11 cellular contexts compared by ENCODE assay signal in genomic region chr3:5250467-5251195, GRCh38.
DNase-seq lines count a peak whose midpoint lies in the region; ATAC-seq and TF ChIP-seq lines count a peak whose summit lies in the region.
"Had no signal": no experiment of that assay in that cellular context is flagged by ENCODE, and none has a peak within 500 bp of the region (broad histone marks: within the 10 kb centered on the region; RNA-seq: fewer than 3 reads in every experiment).

No MANE protein-coding gene starts in this region.

- H3K9me3 ChIP-seq in SK-N-MC (ENCODE audit: low read depth, low read length) (no peaks in the 10 kb centered on the region), hepatocyte (ENCODE audit: low read depth) (no peaks in the 10 kb centered on the region), stomach smooth muscle (ENCODE audit: control insufficient read depth in 2 of 2, low read length in 2 of 2) (no peaks in the 10 kb centered on the region)

- H3K9ac ChIP-seq in SK-N-MC (ENCODE audit: insufficient read length) = peak overlapping the region; percentile 32
- H3K9ac ChIP-seq in stomach smooth muscle (ENCODE audit: low read length in 2 of 2) = peak overlapping the region in 1 of 2 donors; percentile 55

- H3K27ac ChIP-seq in SK-N-MC (0 out of 2 replicates have a peak overlapping the region, but pooled peaks have one; percentile 9), hepatocyte (no peak overlapping the region), stomach smooth muscle (ENCODE audit: low read length) (no peak overlapping the region)

- H3K9me2 ChIP-seq in hepatocyte (replicated peaks; ENCODE audit: insufficient read depth) = no peaks in the 10 kb centered on the region

- H3K36me3 ChIP-seq in SK-N-MC (ENCODE audit: insufficient read depth, low read length) = no peaks in the 10 kb centered on the region
- H3K36me3 ChIP-seq in hepatocyte (replicated peaks; ENCODE audit: insufficient read depth, low read depth) = no peaks in the 10 kb centered on the region
- H3K36me3 ChIP-seq in stomach smooth muscle (ENCODE audit: control insufficient read depth in 2 of 2, insufficient read depth in 2 of 2, low read length in 2 of 2) = no peaks in the 10 kb centered on the region

- H4K20me1 ChIP-seq in hepatocyte (ENCODE audit: insufficient read depth, poor library complexity, severe bottlenecking) = no peaks in the 10 kb centered on the region

- H2AFZ ChIP-seq in hepatocyte = peak overlapping the region; percentile 36

- no peak for TF ChIP-seq CTCF in hepatocyte (IDR thresholded peaks at IDR 0.05; ENCODE audit: poor library complexity)

- no peaks in the 10 kb centered on the region for H3K79me2 ChIP-seq in hepatocyte

- H3K4me3 ChIP-seq in SK-N-MC (peak overlapping the region; percentile 62), hepatocyte (no peak overlapping the region), stomach smooth muscle (ENCODE audit: low read length in 2 of 2) (peak overlapping the region; percentile 41 to 65)
- H3K4me3 ChIP-seq: GM12878 had no signal

- H3K4me1 ChIP-seq in hepatocyte (ENCODE audit: insufficient read depth) (peaks cover 6% of the 10 kb centered on the region), stomach smooth muscle (ENCODE audit: control insufficient read depth, insufficient read depth, low read length) (peaks cover 5% of the 10 kb centered on the region)

- H3K4me2 ChIP-seq in hepatocyte = peak overlapping the region; percentile 47

- WGBS in hepatocyte (ENCODE audit: low lambda C conversion rate, missing lambda C conversion rate) = 68% methylated on average over 9 of the region's 9 CpGs

- no peak for ATAC-seq in HG02885 (IDR thresholded peaks at IDR 0.05; ENCODE audit: poor library complexity, unreplicated experiment)
- ATAC-seq: GM12878 had no signal

- H3K27me3 ChIP-seq in hepatocyte (no peaks in the 10 kb centered on the region), stomach smooth muscle (ENCODE audit: control insufficient read depth in 1 of 2, insufficient read depth in 2 of 2, low read length in 2 of 2) (peaks cover 0 to under 1% of the 10 kb centered on the region in 2 donors)

- DNase-seq in NCI-H1092 treated with DMSO at 0.1 percent for 48 hours (lab: John Stamatoyannopoulos, UW) (peak; percentile 50), NCI-H1092 (lab: John Stamatoyannopoulos, UW) (no peak), SK-N-MC (ENCODE audit: low read depth, low spot score) (no peak), hepatocyte (ENCODE audit: low spot score) (no peak), islet precursor cell (no peak)
- DNase-seq in stimulated activated CD4-positive, alpha-beta T cell treated with anti-CD3 and anti-CD28 coated beads, Interleukin-15, amount 100 ng/mL, for 24 hours = no peak
- DNase-seq: activated naive CD8-positive, alpha-beta T cell treated with anti-CD3 and anti-CD28 coated beads, Interleukin-2, amount 10 ng/mL, durations not matched to agents 7 days and 5 days; NCI-H524 had no signal
